1 cellular context compared by ENCODE assay signal in the genomic region with DNA sequence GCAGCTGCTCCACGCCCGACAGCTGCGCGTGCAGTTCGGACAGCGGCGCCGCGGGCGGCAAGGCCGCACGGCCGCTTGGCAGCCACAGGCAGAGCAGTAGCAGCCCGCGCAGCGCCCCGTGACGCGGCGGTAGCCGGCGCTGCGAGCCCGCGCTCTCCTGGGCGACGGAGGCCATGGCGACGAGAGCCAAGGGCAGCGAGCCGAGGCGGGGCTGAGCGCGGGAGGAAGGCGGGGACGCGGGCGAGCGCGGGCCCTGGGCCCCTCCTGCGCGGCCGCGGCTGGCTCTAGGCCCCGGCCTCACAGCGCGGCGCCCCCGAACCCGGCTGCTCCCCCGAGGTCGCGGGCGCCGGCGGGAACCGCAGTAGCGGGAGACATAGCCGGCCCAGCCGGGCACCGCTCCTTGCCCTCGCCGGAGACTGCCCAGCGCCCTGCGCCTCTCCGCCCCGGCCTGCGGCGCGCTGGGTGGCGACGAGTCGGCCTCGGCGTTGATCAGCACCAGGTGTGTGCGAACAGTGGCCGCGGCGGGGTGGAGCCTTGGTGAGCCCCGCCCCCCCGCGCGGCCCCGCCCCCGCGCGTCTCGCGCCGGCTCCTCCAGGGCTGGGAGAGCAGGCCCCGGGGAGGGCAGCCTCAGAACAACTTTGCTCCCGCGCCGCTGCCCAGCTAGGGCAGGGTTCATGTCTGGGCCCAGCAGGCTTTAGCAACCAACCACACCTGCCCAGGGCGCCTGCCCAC.
TF ChIP-seq lines count a peak whose summit lies in the region.

A gene with protein sequence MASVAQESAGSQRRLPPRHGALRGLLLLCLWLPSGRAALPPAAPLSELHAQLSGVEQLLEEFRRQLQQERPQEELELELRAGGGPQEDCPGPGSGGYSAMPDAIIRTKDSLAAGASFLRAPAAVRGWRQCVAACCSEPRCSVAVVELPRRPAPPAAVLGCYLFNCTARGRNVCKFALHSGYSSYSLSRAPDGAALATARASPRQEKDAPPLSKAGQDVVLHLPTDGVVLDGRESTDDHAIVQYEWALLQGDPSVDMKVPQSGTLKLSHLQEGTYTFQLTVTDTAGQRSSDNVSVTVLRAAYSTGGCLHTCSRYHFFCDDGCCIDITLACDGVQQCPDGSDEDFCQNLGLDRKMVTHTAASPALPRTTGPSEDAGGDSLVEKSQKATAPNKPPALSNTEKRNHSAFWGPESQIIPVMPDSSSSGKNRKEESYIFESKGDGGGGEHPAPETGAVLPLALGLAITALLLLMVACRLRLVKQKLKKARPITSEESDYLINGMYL (minus strand): TSS at position 514 of the 732 bp plus-strand sequence. CDS start 339 bp downstream, at position 175.

TF ChIP-seq in WTC11, 78 proteins besides CTCF, POLR2A, EP300 and RAD21 (continued from another document and continues in another):
- TF ChIP-seq, protein P1, sequence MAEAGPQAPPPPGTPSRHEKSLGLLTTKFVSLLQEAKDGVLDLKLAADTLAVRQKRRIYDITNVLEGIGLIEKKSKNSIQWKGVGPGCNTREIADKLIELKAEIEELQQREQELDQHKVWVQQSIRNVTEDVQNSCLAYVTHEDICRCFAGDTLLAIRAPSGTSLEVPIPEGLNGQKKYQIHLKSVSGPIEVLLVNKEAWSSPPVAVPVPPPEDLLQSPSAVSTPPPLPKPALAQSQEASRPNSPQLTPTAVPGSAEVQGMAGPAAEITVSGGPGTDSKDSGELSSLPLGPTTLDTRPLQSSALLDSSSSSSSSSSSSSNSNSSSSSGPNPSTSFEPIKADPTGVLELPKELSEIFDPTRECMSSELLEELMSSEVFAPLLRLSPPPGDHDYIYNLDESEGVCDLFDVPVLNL (CRISPR knock-in tag; IDR thresholded peaks at IDR 0.05; ENCODE audit: borderline replicate concordance, low read depth): peak; percentile 24; the same call in 1 of the 2 replicates
- TF ChIP-seq SP1 (CRISPR knock-in tag; conservative IDR thresholded peaks at IDR 0.05) (peak; percentile 92), FOXK1 (CRISPR knock-in tag; IDR thresholded peaks at IDR 0.05) (peak; percentile 71), GABPB1 (CRISPR knock-in tag; IDR thresholded peaks at IDR 0.05) (0 out of 2 replicates have a peak, but pooled peaks have one; percentile 38), MAX (CRISPR knock-in tag; IDR thresholded peaks at IDR 0.05) (no peak; the same call in 1 of the 2 replicates), ETV6 (CRISPR knock-in tag; IDR thresholded peaks at IDR 0.05) (peak; percentile 63; the same call in 1 of the 2 replicates), PRRX2 (CRISPR knock-in tag; IDR thresholded peaks at IDR 0.05) (no peak), PRDM15 (CRISPR knock-in tag; IDR thresholded peaks at IDR 0.05) (no peak), EMX1 (CRISPR knock-in tag; IDR thresholded peaks at IDR 0.05) (no peak), JUN (CRISPR knock-in tag; IDR thresholded peaks at IDR 0.05) (no peak), ZNF396 (CRISPR knock-in tag; IDR thresholded peaks at IDR 0.05; ENCODE audit: borderline replicate concordance) (no peak), ZNF263 (CRISPR knock-in tag; IDR thresholded peaks at IDR 0.05; ENCODE audit: low read depth) (no peak), ELF4 (CRISPR knock-in tag; IDR thresholded peaks at IDR 0.05; ENCODE audit: low read depth) (no peak), CREM (CRISPR knock-in tag; IDR thresholded peaks at IDR 0.05) (peak; percentile 49), MLX (CRISPR knock-in tag; IDR thresholded peaks at IDR 0.05) (no peak), NFE2L1 (CRISPR knock-in tag; IDR thresholded peaks at IDR 0.05) (peak; percentile 22; the same call in 1 of the 2 replicates), ATF6 (CRISPR knock-in tag; IDR thresholded peaks at IDR 0.05) (no peak), NR2C2 (CRISPR knock-in tag; IDR thresholded peaks at IDR 0.05) (no peak), USF2 (CRISPR knock-in tag; IDR thresholded peaks at IDR 0.05) (no peak; the same call in 1 of the 2 replicates), GRHL2 (CRISPR knock-in tag; IDR thresholded peaks at IDR 0.05; ENCODE audit: insufficient replicate concordance, severe bottlenecking) (no peak), ATF2 (CRISPR knock-in tag; IDR thresholded peaks at IDR 0.05; ENCODE audit: borderline replicate concordance, low read depth) (no peak)
- TF ChIP-seq, protein P2, sequence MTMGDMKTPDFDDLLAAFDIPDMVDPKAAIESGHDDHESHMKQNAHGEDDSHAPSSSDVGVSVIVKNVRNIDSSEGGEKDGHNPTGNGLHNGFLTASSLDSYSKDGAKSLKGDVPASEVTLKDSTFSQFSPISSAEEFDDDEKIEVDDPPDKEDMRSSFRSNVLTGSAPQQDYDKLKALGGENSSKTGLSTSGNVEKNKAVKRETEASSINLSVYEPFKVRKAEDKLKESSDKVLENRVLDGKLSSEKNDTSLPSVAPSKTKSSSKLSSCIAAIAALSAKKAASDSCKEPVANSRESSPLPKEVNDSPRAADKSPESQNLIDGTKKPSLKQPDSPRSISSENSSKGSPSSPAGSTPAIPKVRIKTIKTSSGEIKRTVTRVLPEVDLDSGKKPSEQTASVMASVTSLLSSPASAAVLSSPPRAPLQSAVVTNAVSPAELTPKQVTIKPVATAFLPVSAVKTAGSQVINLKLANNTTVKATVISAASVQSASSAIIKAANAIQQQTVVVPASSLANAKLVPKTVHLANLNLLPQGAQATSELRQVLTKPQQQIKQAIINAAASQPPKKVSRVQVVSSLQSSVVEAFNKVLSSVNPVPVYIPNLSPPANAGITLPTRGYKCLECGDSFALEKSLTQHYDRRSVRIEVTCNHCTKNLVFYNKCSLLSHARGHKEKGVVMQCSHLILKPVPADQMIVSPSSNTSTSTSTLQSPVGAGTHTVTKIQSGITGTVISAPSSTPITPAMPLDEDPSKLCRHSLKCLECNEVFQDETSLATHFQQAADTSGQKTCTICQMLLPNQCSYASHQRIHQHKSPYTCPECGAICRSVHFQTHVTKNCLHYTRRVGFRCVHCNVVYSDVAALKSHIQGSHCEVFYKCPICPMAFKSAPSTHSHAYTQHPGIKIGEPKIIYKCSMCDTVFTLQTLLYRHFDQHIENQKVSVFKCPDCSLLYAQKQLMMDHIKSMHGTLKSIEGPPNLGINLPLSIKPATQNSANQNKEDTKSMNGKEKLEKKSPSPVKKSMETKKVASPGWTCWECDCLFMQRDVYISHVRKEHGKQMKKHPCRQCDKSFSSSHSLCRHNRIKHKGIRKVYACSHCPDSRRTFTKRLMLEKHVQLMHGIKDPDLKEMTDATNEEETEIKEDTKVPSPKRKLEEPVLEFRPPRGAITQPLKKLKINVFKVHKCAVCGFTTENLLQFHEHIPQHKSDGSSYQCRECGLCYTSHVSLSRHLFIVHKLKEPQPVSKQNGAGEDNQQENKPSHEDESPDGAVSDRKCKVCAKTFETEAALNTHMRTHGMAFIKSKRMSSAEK (CRISPR knock-in tag; IDR thresholded peaks at IDR 0.05; ENCODE audit: borderline replicate concordance): no peak
- TF ChIP-seq, protein P3, sequence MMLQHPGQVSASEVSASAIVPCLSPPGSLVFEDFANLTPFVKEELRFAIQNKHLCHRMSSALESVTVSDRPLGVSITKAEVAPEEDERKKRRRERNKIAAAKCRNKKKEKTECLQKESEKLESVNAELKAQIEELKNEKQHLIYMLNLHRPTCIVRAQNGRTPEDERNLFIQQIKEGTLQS (CRISPR knock-in tag; conservative IDR thresholded peaks at IDR 0.05): no peak
- TF ChIP-seq, protein P4, sequence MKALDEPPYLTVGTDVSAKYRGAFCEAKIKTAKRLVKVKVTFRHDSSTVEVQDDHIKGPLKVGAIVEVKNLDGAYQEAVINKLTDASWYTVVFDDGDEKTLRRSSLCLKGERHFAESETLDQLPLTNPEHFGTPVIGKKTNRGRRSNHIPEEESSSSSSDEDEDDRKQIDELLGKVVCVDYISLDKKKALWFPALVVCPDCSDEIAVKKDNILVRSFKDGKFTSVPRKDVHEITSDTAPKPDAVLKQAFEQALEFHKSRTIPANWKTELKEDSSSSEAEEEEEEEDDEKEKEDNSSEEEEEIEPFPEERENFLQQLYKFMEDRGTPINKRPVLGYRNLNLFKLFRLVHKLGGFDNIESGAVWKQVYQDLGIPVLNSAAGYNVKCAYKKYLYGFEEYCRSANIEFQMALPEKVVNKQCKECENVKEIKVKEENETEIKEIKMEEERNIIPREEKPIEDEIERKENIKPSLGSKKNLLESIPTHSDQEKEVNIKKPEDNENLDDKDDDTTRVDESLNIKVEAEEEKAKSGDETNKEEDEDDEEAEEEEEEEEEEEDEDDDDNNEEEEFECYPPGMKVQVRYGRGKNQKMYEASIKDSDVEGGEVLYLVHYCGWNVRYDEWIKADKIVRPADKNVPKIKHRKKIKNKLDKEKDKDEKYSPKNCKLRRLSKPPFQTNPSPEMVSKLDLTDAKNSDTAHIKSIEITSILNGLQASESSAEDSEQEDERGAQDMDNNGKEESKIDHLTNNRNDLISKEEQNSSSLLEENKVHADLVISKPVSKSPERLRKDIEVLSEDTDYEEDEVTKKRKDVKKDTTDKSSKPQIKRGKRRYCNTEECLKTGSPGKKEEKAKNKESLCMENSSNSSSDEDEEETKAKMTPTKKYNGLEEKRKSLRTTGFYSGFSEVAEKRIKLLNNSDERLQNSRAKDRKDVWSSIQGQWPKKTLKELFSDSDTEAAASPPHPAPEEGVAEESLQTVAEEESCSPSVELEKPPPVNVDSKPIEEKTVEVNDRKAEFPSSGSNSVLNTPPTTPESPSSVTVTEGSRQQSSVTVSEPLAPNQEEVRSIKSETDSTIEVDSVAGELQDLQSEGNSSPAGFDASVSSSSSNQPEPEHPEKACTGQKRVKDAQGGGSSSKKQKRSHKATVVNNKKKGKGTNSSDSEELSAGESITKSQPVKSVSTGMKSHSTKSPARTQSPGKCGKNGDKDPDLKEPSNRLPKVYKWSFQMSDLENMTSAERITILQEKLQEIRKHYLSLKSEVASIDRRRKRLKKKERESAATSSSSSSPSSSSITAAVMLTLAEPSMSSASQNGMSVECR (CRISPR knock-in tag; IDR thresholded peaks at IDR 0.05; ENCODE audit: borderline replicate concordance): no peak
- TF ChIP-seq, protein P5, sequence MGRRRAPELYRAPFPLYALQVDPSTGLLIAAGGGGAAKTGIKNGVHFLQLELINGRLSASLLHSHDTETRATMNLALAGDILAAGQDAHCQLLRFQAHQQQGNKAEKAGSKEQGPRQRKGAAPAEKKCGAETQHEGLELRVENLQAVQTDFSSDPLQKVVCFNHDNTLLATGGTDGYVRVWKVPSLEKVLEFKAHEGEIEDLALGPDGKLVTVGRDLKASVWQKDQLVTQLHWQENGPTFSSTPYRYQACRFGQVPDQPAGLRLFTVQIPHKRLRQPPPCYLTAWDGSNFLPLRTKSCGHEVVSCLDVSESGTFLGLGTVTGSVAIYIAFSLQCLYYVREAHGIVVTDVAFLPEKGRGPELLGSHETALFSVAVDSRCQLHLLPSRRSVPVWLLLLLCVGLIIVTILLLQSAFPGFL (CRISPR knock-in tag; IDR thresholded peaks at IDR 0.05; ENCODE audit: borderline replicate concordance): no peak
